ENCODE assay signal across 8 cellular contexts in genomic region chr12:77324763-77325468, GRCh38.
DNase-seq lines count a peak whose midpoint lies in the region; ATAC-seq and TF ChIP-seq lines count a peak whose summit lies in the region.

No MANE protein-coding gene starts in this region.

- no peaks in the 10 kb centered on the region for H3K36me3 ChIP-seq in GM06990 (ENCODE audit: control insufficient read depth, insufficient read depth, low read length)
- H3K36me3 ChIP-seq in PC-3 (ENCODE audit: low read depth, low read length): no peaks in the 10 kb centered on the region
- no peaks in the 10 kb centered on the region for H3K36me3 ChIP-seq in breast epithelium

- DNase-seq in GM06990 (ENCODE audit: extremely low read depth, insufficient read length) (peak; percentile 60), HT1080 (ENCODE audit: low read depth) (peak; percentile 69), PC-3 (peak; percentile 76), breast epithelium (ENCODE audit: low spot score in 2 of 2) (peak; percentile 27 to 65), iPS-NIHi7 (ENCODE audit: extremely low spot score) (peak; percentile 89), skeletal muscle cell (ENCODE audit: low read depth) (peak; percentile 25)
- no peak for DNase-seq in NK-92 treated with Interleukin-12 subunit alpha and Interleukin-12 subunit beta, amount 100 ng/mL, for 24 hours (lab: John Stamatoyannopoulos, UW)

- no peak overlapping the region for H3K27ac ChIP-seq in PC-3 (ENCODE audit: low read length)
- H3K27ac ChIP-seq in breast epithelium: peak overlapping the region; percentile 60 to 75

- H3K4me3 ChIP-seq in GM06990 (replicated peaks; ENCODE audit: low read depth, low read length) (peak overlapping the region; percentile 60), PC-3 (ENCODE audit: low read length) (peak overlapping the region; percentile 78), breast epithelium (peak overlapping the region; percentile 55 to 69 (median 67)), skeletal muscle cell (ENCODE audit: low read depth, low read length) (peak overlapping the region; percentile 75)

- no peaks in the 10 kb centered on the region for H4K20me1 ChIP-seq in PC-3 (ENCODE audit: low read length)

- intact Hi-C loops in PC-3 (cut with micrococcal nuclease) (loop anchor here (2.0 to 10.0 kb wide), 2 partner anchors 24 to 260 kb away; partner anchors contain the start of gene E2F7), breast epithelium (cut with DNase I; ENCODE audit: low total_unique reads) (no loop called here)

- H3K27me3 ChIP-seq in GM06990 (replicated peaks; ENCODE audit: control insufficient read depth, insufficient read depth, low read length): peaks cover 4% of the 10 kb centered on the region
- H3K27me3 ChIP-seq in PC-3 (ENCODE audit: low read length): peaks cover 42% of the 10 kb centered on the region
- H3K27me3 ChIP-seq in breast epithelium: no peaks in the 10 kb centered on the region

- no peak for TF ChIP-seq POLR2A in breast epithelium (IDR thresholded peaks at IDR 0.05)

- peak; percentile 97 for ATAC-seq in GM21528 (IDR thresholded peaks at IDR 0.05; ENCODE audit: low FRiP score, unreplicated experiment)
- ATAC-seq in PC-3: peak; percentile 98

- TF ChIP-seq CTCF in GM06990 (IDR thresholded peaks at IDR 0.05; ENCODE audit: insufficient read depth, low read length, poor library complexity, severe bottlenecking) (peak; percentile 52), PC-3 (conservative IDR thresholded peaks at IDR 0.05; ENCODE audit: low read depth, low read length) (peak; percentile 65), breast epithelium (IDR thresholded peaks at IDR 0.05) (peak in 1 of 3 donors; percentile 11)

- H3K4me1 ChIP-seq in PC-3 (ENCODE audit: insufficient read depth, low read length) (peaks cover 4% of the 10 kb centered on the region), breast epithelium (no peaks in the 10 kb centered on the region)

- BruUV-seq in PC-3 (replicated peaks; lab: Mats Ljungman, UMichigan): no TSS peak

- H3K9me2 ChIP-seq in PC-3 (replicated peaks; ENCODE audit: low read length): no peaks in the 10 kb centered on the region

- no peak overlapping the region for H3K9ac ChIP-seq in PC-3 (ENCODE audit: low read length)

- peak overlapping the region; percentile 95 for H2AFZ ChIP-seq in PC-3 (ENCODE audit: low read length)

- POLR2A ChIA-PET in PC-3 (lab: Charles Lee; ENCODE audit: unreplicated experiment): interaction anchor here (0.5 kb wide), 1 partner anchor 371 kb away, joined by 3 read pairs; no protein-coding TSS in a partner anchor

- H3F3A ChIP-seq in PC-3 (ENCODE audit: low read length, unreplicated experiment): no peaks in the 10 kb centered on the region

- CTCF ChIA-PET in PC-3 (lab: Charles Lee): interaction anchor here (0.6 to 0.9 kb wide), 5 partner anchors 15 to 955 kb away, joined by 3 to 8 read pairs (median 4); no protein-coding TSS in a partner anchor

- H3K4me2 ChIP-seq in PC-3 (ENCODE audit: low read length): peak overlapping the region; percentile 100

- no peaks in the 10 kb centered on the region for H3K79me2 ChIP-seq in PC-3 (ENCODE audit: low read length)

- H3K9me3 ChIP-seq in PC-3 (ENCODE audit: low read length): no peaks in the 10 kb centered on the region
- no peaks in the 10 kb centered on the region for H3K9me3 ChIP-seq in breast epithelium
